ENCODE assay signal across 9 cellular contexts in genomic region chr15:51620647-51621046, GRCh38. TPM values are rescaled to one million over a fixed set of nuclear protein-coding genes. Genes with fewer than 3 reads are reported as not detected.
DNase-seq lines count a peak whose midpoint lies in the region; ATAC-seq and TF ChIP-seq lines count a peak whose summit lies in the region.
"Had no signal": no experiment of that assay in that cellular context is flagged by ENCODE, and none has a peak within 500 bp of the region (broad histone marks: within the 10 kb centered on the region; RNA-seq: fewer than 3 reads in every experiment).

No MANE protein-coding gene starts in this region.

- TF ChIP-seq POLR2A in right lobe of liver (IDR thresholded peaks at IDR 0.05) (peak; percentile 14), esophagus squamous epithelium (IDR thresholded peaks at IDR 0.05) (peak in 1 of 4 donors; percentile 23)

- H3K36me3 Mint-ChIP-seq in activated CD8-positive, alpha-beta memory T cell treated with anti-CD3 and anti-CD28 coated beads, Interleukin-2, amount 10 ng/mL, durations not matched to agents 7 days and 5 days = peaks cover 2% of the 10 kb centered on the region

- POLR2A ChIA-PET in Panc1 (lab: Charles Lee) = no interaction called here

- in situ Hi-C loops in Panc1 (cut with HindIII; ENCODE audit: low pct_unique_long_range_greater_than_20kb, low sequenced_read_pairs) = no loop called here

- ATAC-seq in GM21528 (IDR thresholded peaks at IDR 0.05; ENCODE audit: low FRiP score, unreplicated experiment) = peak; percentile 35
- no peak for ATAC-seq in Panc1
- ATAC-seq in right lobe of liver = no peak
- no peak for ATAC-seq in activated CD8-positive, alpha-beta memory T cell treated with anti-CD3 and anti-CD28 coated beads, Interleukin-2, amount 10 ng/mL, durations not matched to agents 7 days and 5 days

- intact Hi-C loops in Panc1 (cut with micrococcal nuclease; ENCODE audit: unreplicated experiment) (no loop called here), right lobe of liver (cut with DNase I) (no loop called here), esophagus squamous epithelium (cut with DNase I) (no loop called here)

- peaks cover 0 to 11% (median 0%) of the 10 kb centered on the region in 11 experiments; a peak in 4 of 22 replicates for H3K36me3 ChIP-seq in BLaER1 treated with 17β-estradiol and CSF1 and Interleukin-3, amounts not matched to agents 10 nM and 100 nM
- H3K36me3 ChIP-seq in Panc1 (ENCODE audit: control insufficient read depth, insufficient read depth, low read length) (no peaks in the 10 kb centered on the region; the same call in none of the 2 replicates), right lobe of liver (no peaks in the 10 kb centered on the region), esophagus squamous epithelium (no peaks in the 10 kb centered on the region)

- H3K27me3 Mint-ChIP-seq in activated CD8-positive, alpha-beta memory T cell treated with anti-CD3 and anti-CD28 coated beads, Interleukin-2, amount 10 ng/mL, durations not matched to agents 7 days and 5 days = peaks cover 37% of the 10 kb centered on the region

- no peaks in the 10 kb centered on the region for H3K9me3 Mint-ChIP-seq in activated CD8-positive, alpha-beta memory T cell treated with anti-CD3 and anti-CD28 coated beads, Interleukin-2, amount 10 ng/mL, durations not matched to agents 7 days and 5 days (ENCODE audit: low read depth)

- no peak overlapping the region for H3K27ac Mint-ChIP-seq in activated CD8-positive, alpha-beta memory T cell treated with anti-CD3 and anti-CD28 coated beads, Interleukin-2, amount 10 ng/mL, durations not matched to agents 7 days and 5 days

- H3K4me2 ChIP-seq in BLaER1 treated with 17β-estradiol and CSF1 and Interleukin-3, amounts not matched to agents 10 nM and 100 nM = peak overlapping the region; percentile 74 to 94 (median 92)

- CTCF ChIA-PET in Panc1 (lab: Charles Lee) = no interaction called here
- CTCF ChIA-PET in activated CD8-positive, alpha-beta memory T cell treated with anti-CD3 and anti-CD28 coated beads, Interleukin-2, amount 10 ng/mL, durations not matched to agents 7 days and 5 days (lab: Charles Lee) = interaction anchor here (0.7 to 2.4 kb wide), 6 partner anchors 9 to 156 kb away, joined by 3 to 8 read pairs (median 5); no protein-coding TSS in a partner anchor

- DNase-seq in Panc1 (ENCODE audit: low read depth, low spot score) = no peak
- no peak for DNase-seq in right lobe of liver
- no peak for DNase-seq in activated T-cell treated with anti-CD3 and anti-CD28 coated beads for 4 hours
- DNase-seq in esophagus squamous epithelium (lab: John Stamatoyannopoulos, UW) = no peak
- no peak for DNase-seq in activated effector memory CD4-positive, alpha-beta T cell treated with anti-CD3 and anti-CD28 coated beads, Interleukin-2, amount 50 U/mL, for 16 hours
- no peak for DNase-seq in activated CD8-positive, alpha-beta memory T cell treated with anti-CD3 and anti-CD28 coated beads, Interleukin-2, amount 10 ng/mL, durations not matched to agents 7 days and 5 days
- DNase-seq: MV-4-11 had no signal

- no peak overlapping the region for H3K4me3 Mint-ChIP-seq in activated CD8-positive, alpha-beta memory T cell treated with anti-CD3 and anti-CD28 coated beads, Interleukin-2, amount 10 ng/mL, durations not matched to agents 7 days and 5 days

- H3K27me3 ChIP-seq in BLaER1 treated with 17β-estradiol and CSF1 and Interleukin-3, amounts not matched to agents 10 nM and 100 nM = no peaks in the 10 kb centered on the region
- H3K27me3 ChIP-seq in Panc1 (ENCODE audit: control insufficient read depth, insufficient read depth, low read length) = no peaks in the 10 kb centered on the region
- H3K27me3 ChIP-seq in right lobe of liver = no peaks in the 10 kb centered on the region
- no peaks in the 10 kb centered on the region for H3K27me3 ChIP-seq in esophagus squamous epithelium

- H3K4me1 ChIP-seq in BLaER1 treated with 17β-estradiol and CSF1 and Interleukin-3, amounts not matched to agents 10 nM and 100 nM = peaks cover 34 to 64% (median 47%) of the 10 kb centered on the region in 10 experiments
- peaks cover 24% of the 10 kb centered on the region for H3K4me1 ChIP-seq in Panc1 (ENCODE audit: control insufficient read depth, insufficient read depth, low read length)
- H3K4me1 ChIP-seq in right lobe of liver = peaks cover 0 to 4% (median 0%) of the 10 kb centered on the region in 4 donors
- peaks cover 0 to 30% (median 5%) of the 10 kb centered on the region in 3 donors for H3K4me1 ChIP-seq in esophagus squamous epithelium

- H4K20me1 ChIP-seq in BLaER1 treated with 17β-estradiol and CSF1 and Interleukin-3, amounts not matched to agents 10 nM and 100 nM = peaks cover 0 to 42% (median 0%) of the 10 kb centered on the region in 11 experiments; a peak in 4 of 22 replicates

- TF ChIP-seq CTCF in Panc1 (IDR thresholded peaks at IDR 0.05) = no peak
- TF ChIP-seq CTCF in right lobe of liver (IDR thresholded peaks at IDR 0.05) = no peak
- TF ChIP-seq CTCF in esophagus squamous epithelium (IDR thresholded peaks at IDR 0.05) = no peak

- peak overlapping the region in 4 of 11 experiments; percentile 7 to 99 (median 96); a peak in 7 of 22 replicates for H3K9ac ChIP-seq in BLaER1 treated with 17β-estradiol and CSF1 and Interleukin-3, amounts not matched to agents 10 nM and 100 nM

- peaks cover 21% of the 10 kb centered on the region for H3K4me1 Mint-ChIP-seq in activated CD8-positive, alpha-beta memory T cell treated with anti-CD3 and anti-CD28 coated beads, Interleukin-2, amount 10 ng/mL, durations not matched to agents 7 days and 5 days

- peaks cover 0 to 11% (median 0%) of the 10 kb centered on the region in 11 experiments; a peak in 4 of 22 replicates for H3K9me3 ChIP-seq in BLaER1 treated with 17β-estradiol and CSF1 and Interleukin-3, amounts not matched to agents 10 nM and 100 nM (replicated peaks in 1 of 11)
- H3K9me3 ChIP-seq in Panc1 (ENCODE audit: control insufficient read depth, insufficient read depth, low read depth, low read length) = no peaks in the 10 kb centered on the region
- H3K9me3 ChIP-seq in right lobe of liver = no peaks in the 10 kb centered on the region
- no peaks in the 10 kb centered on the region for H3K9me3 ChIP-seq in esophagus squamous epithelium

- 64% methylated on average over 4 of the region's 4 CpGs for WGBS in right lobe of liver (ENCODE audit: insufficient coverage, low coverage, low lambda C conversion rate, missing lambda C conversion rate)
- 40 to 77% methylated on average over 4 of the region's 4 CpGs for WGBS in esophagus squamous epithelium, 2 donors

- peak overlapping the region in 3 of 11 experiments; percentile 95 to 99 (median 99); a peak in 6 of 22 replicates for H3K27ac ChIP-seq in BLaER1 treated with 17β-estradiol and CSF1 and Interleukin-3, amounts not matched to agents 10 nM and 100 nM
- H3K27ac ChIP-seq in Panc1 (ENCODE audit: low read length) = peak overlapping the region; percentile 93
- H3K27ac ChIP-seq in right lobe of liver = peak overlapping the region in 1 of 3 donors; percentile 88
- no peak overlapping the region for H3K27ac ChIP-seq in esophagus squamous epithelium

- H3K4me3 ChIP-seq in BLaER1 treated with 17β-estradiol and CSF1 and Interleukin-3, amounts not matched to agents 10 nM and 100 nM = peak overlapping the region in 6 of 10 experiments; percentile 78 to 94 (median 84); a peak in 9 of 20 replicates
- H3K4me3 ChIP-seq in Panc1 (ENCODE audit: low read depth in 2 of 2, low read length in 2 of 2) (peak overlapping the region; percentile 83 to 98), right lobe of liver (no peak overlapping the region), esophagus squamous epithelium (peak overlapping the region in 1 of 4 donors; percentile 94)

- no TSS peak for BruUV-seq in Panc1 (replicated peaks; lab: Mats Ljungman, UMichigan)

RNA-seq across cellular contexts. Expression of gene DMXL2, which starts 1.9 kb away (rescaled TPM):
- total RNA-seq in Panc1 (2021; ENCODE audit: unreplicated experiment) (37.3 TPM), right lobe of liver (10 to 100 TPM in 5 of 6 experiments, 1 to 10 TPM in 1; 8.8 to 16.1 (median 12.7) TPM), esophagus squamous epithelium (10 to 100 TPM in 2 of 4 donors, 1 to 10 TPM in 2; 6.9 to 15.1 (median 11.7) TPM)
- polyA plus RNA-seq in Panc1 (2012; ENCODE audit: insufficient read length) = 26.9 TPM
- total RNA-seq in activated CD8-positive, alpha-beta memory T cell treated with anti-CD3 and anti-CD28 coated beads, Interleukin-2, amount 10 ng/mL, durations not matched to agents 7 days and 5 days = 10 to 100 TPM in 1 of 2 experiments, 1 to 10 TPM in 1; 7.3 to 10.4 TPM

Comparison
In these comparisons a context has a peak if more than half of its experiments do, and no peak if none do; other contexts are left out.
1. H3K4me3 ChIP-seq: peak in BLaER1 treated with 17β-estradiol and CSF1 and Interleukin-3, amounts not matched to agents 10 nM and 100 nM (6 of 10) and Panc1 (2 of 2); none in right lobe of liver (0 of 3).